Comparison of ENCODE assay signal across 10 cellular contexts in the genomic region with DNA sequence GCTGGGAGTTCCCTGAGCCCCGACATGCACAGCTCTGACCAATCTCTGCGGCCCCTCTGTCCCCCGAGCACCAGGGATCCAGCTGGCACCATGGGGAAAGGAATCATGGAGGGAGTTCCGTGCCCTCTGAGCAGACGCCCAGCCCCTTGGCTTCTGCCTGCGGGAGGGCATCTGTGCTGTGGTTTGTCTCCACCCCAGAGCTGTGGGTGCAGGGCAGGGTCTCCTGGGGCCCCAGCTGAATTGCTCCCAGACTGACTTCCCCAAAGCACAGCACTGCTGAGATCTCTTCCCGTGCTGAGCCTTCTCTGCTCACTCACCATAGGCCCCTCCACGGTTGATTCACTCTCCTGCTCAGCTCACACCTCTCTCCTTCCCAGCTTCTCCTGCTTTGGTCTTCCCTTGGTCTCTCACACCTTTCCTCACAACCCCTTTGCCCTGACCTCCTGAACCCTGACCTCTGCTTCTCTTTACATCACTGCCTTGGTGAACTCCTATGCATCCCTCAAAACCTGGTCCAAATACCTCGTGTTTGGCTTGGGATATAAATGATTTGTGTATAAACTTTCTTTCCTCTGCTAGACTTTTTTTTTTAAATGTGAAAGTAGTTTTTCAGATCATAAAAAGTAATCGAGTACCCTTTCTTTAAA.
DNase-seq lines count a peak whose midpoint lies in the region; ATAC-seq and TF ChIP-seq lines count a peak whose summit lies in the region.
"Had no signal": no experiment of that assay in that cellular context is flagged by ENCODE, and none has a peak within 500 bp of the region (broad histone marks: within the 10 kb centered on the region; RNA-seq: fewer than 3 reads in every experiment).

No MANE protein-coding gene starts in this region.

- no peak overlapping the region for H2AFZ ChIP-seq in osteoblast (ENCODE audit: low read length)

- TF ChIP-seq CTCF in NB4 (IDR thresholded peaks at IDR 0.05; ENCODE audit: low read depth, low read length), result no peak
- no peak for TF ChIP-seq CTCF in osteoblast (IDR thresholded peaks at IDR 0.05; ENCODE audit: extremely low read depth, low read depth, low read length)

- TF ChIP-seq POLR2A in NB4 (IDR thresholded peaks at IDR 0.05; ENCODE audit: extremely low read depth, insufficient read length), result no peak

- H3K27me3 ChIP-seq in osteoblast (ENCODE audit: insufficient read depth, low read length), result no peaks in the 10 kb centered on the region
- H3K27me3 ChIP-seq: body of pancreas had no signal

- H3K4me1 ChIP-seq in osteoblast (ENCODE audit: insufficient read depth, low read length), result peaks cover 61% of the 10 kb centered on the region

- H4K20me1 ChIP-seq in osteoblast (ENCODE audit: insufficient read depth, low read length), result peaks cover 37% of the 10 kb centered on the region

- no peaks in the 10 kb centered on the region for H3K9me3 ChIP-seq in osteoblast (ENCODE audit: low read depth, low read length)
- H3K9me3 ChIP-seq: body of pancreas had no signal

- no peak overlapping the region for H3K4me2 ChIP-seq in osteoblast (ENCODE audit: insufficient read depth, low read length)

- DNase-seq in GDM1 (lab: John Stamatoyannopoulos, UW) (peak; percentile 48), NB4 (ENCODE audit: low read depth) (peak; percentile 92), osteoblast (ENCODE audit: insufficient read length, low spot score, missing footprints) (peak; percentile 86), EL (no peak)
- peak; percentile 34 for DNase-seq in central memory CD4-positive, alpha-beta T cell
- DNase-seq: body of pancreas, PC-3 had no signal

- H3K36me3 ChIP-seq in osteoblast (ENCODE audit: insufficient read depth, low read length), result peaks cover 34% of the 10 kb centered on the region

- peak overlapping the region; percentile 79 for H3K27ac ChIP-seq in osteoblast (ENCODE audit: low read depth, low read length)

- peaks cover 100% of the 10 kb centered on the region for H3K79me2 ChIP-seq in osteoblast (ENCODE audit: insufficient read depth, low read length)

- peak overlapping the region; percentile 16 for H3K4me3 ChIP-seq in NB4 (ENCODE audit: low read depth, low read length)
- no peak overlapping the region for H3K4me3 ChIP-seq in osteoblast (ENCODE audit: insufficient read depth, low read length)
- H3K4me3 ChIP-seq: body of pancreas had no signal

- ATAC-seq in HG02642 (IDR thresholded peaks at IDR 0.05; ENCODE audit: poor library complexity, unreplicated experiment) (no peak), HG02870 (IDR thresholded peaks at IDR 0.05; ENCODE audit: unreplicated experiment) (no peak), GM18858 (IDR thresholded peaks at IDR 0.05; ENCODE audit: unreplicated experiment) (no peak)
- ATAC-seq: body of pancreas had no signal
